In genomic region chr20:59836768-59837167, GRCh38 we compare ENCODE assay signal across 16 cellular contexts.
DNase-seq lines count a peak whose midpoint lies in the region; ATAC-seq, FAIRE-seq and TF ChIP-seq lines count a peak whose summit lies in the region.
"Had no signal": no experiment of that assay in that cellular context is flagged by ENCODE, and none has a peak within 500 bp of the region (broad histone marks: within the 10 kb centered on the region; RNA-seq: fewer than 3 reads in every experiment).

No MANE protein-coding gene starts in this region.

- H3K36me3 Mint-ChIP-seq in progenitor cell of endocrine pancreas (ENCODE audit: insufficient read depth), result no peaks in the 10 kb centered on the region
- H3K36me3 Mint-ChIP-seq: activated naive CD8-positive, alpha-beta T cell treated with anti-CD3 and anti-CD28 coated beads, Interleukin-2, amount 10 ng/mL, durations not matched to agents 7 days and 5 days had no signal

- peaks cover 5% of the 10 kb centered on the region for H3K4me1 Mint-ChIP-seq in progenitor cell of endocrine pancreas (ENCODE audit: low read depth)

- H3K4me3 ChIP-seq in small intestine (ENCODE audit: low read depth in 1 of 2, low read length in 2 of 2), result peak overlapping the region in 1 of 2 donors; percentile 23

- H3K27me3 ChIP-seq in small intestine (ENCODE audit: control insufficient read depth in 2 of 2, insufficient read depth in 2 of 2, low read length in 2 of 2), result no peaks in the 10 kb centered on the region

- H3K27ac ChIP-seq in small intestine (ENCODE audit: low read depth in 1 of 2, low read length in 1 of 2), result no peak overlapping the region
- H3K27ac ChIP-seq: lower lobe of right lung had no signal

- no peaks in the 10 kb centered on the region for H3K9me3 ChIP-seq in small intestine (ENCODE audit: control insufficient read depth, low read depth)
- H3K9me3 ChIP-seq: lower lobe of right lung had no signal

- H3K36me3 ChIP-seq in small intestine (ENCODE audit: control insufficient read depth in 2 of 2, insufficient read depth in 2 of 2, low read length in 2 of 2), result no peaks in the 10 kb centered on the region
- H3K36me3 ChIP-seq: lower lobe of right lung had no signal

- peaks cover 46% of the 10 kb centered on the region for H3K27me3 Mint-ChIP-seq in progenitor cell of endocrine pancreas

- no peak for ATAC-seq in GM21528 (IDR thresholded peaks at IDR 0.05; ENCODE audit: low FRiP score, unreplicated experiment)
- ATAC-seq: HCT116 had no signal

- H3K4me1 ChIP-seq in small intestine (ENCODE audit: control insufficient read depth in 2 of 2, insufficient read depth in 1 of 2, low read depth in 1 of 2, low read length in 1 of 2), result peaks cover 0 to 11% of the 10 kb centered on the region in 2 donors

- 10 to 38% (median 24%) methylated on average over 6 of the region's 6 CpGs for WGBS in small intestine, 3 donors

- H3K4me3 Mint-ChIP-seq in progenitor cell of endocrine pancreas (ENCODE audit: low read depth), result no peak overlapping the region
- H3K4me3 Mint-ChIP-seq: activated naive CD8-positive, alpha-beta T cell treated with anti-CD3 and anti-CD28 coated beads, Interleukin-2, amount 10 ng/mL, durations not matched to agents 7 days and 5 days had no signal

- no peaks in the 10 kb centered on the region for H3K9me3 Mint-ChIP-seq in progenitor cell of endocrine pancreas (ENCODE audit: low read depth)
- H3K9me3 Mint-ChIP-seq: activated naive CD8-positive, alpha-beta T cell treated with anti-CD3 and anti-CD28 coated beads, Interleukin-2, amount 10 ng/mL, durations not matched to agents 7 days and 5 days had no signal

- no peak for TF ChIP-seq CTCF in progenitor cell of endocrine pancreas (IDR thresholded peaks at IDR 0.05; ENCODE audit: unreplicated experiment)

- H3K27ac Mint-ChIP-seq in progenitor cell of endocrine pancreas, result no peak overlapping the region
- H3K27ac Mint-ChIP-seq: activated naive CD8-positive, alpha-beta T cell treated with anti-CD3 and anti-CD28 coated beads, Interleukin-2, amount 10 ng/mL, durations not matched to agents 7 days and 5 days had no signal

- no peak for FAIRE-seq in small intestine (lab: Jason Lieb, UNC)
- FAIRE-seq: A204.1 had no signal

- DNase-seq in NCI-H1417 (lab: John Stamatoyannopoulos, UW) (peak; percentile 44 to 81 (median 72)), NCI-H1417 treated with DMSO at 0.1 percent for 48 hours (lab: John Stamatoyannopoulos, UW) (no peak), NCI-H2171 (lab: John Stamatoyannopoulos, UW) (peak; percentile 63), ecto neural progenitor cell (ENCODE audit: low spot score) (peak; percentile 37), small intestine (peak; percentile 74), progenitor cell of endocrine pancreas (ENCODE audit: low spot score, unreplicated experiment) (no peak)
- no peak for DNase-seq in stimulated activated naive CD4-positive, alpha-beta T cell (lab: John Stamatoyannopoulos, UW)
- DNase-seq: activated CD8-positive, alpha-beta memory T cell treated with anti-CD3 and anti-CD28 coated beads, Interleukin-2, amount 50 U/mL, for 4 hours; activated naive CD8-positive, alpha-beta T cell treated with anti-CD3 and anti-CD28 coated beads, Interleukin-2, amount 10 ng/mL, durations not matched to agents 7 days and 5 days; erythroblast; lower lobe of right lung; NCI-H526 treated with DMSO at 0.1 percent for 48 hours; substantia nigra had no signal

Comparison
In these comparisons a context has a peak if more than half of its experiments do, and no peak if none do; other contexts are left out.
1. DNase-seq: peak in NCI-H1417 (3 of 3), NCI-H2171 (single experiment), ecto neural progenitor cell (single experiment) and small intestine (single experiment); none in NCI-H1417 treated with DMSO at 0.1 percent for 48 hours (single experiment), stimulated activated naive CD4-positive, alpha-beta T cell (0 of 6) and progenitor cell of endocrine pancreas (single experiment).